ENCODE assay signal across 11 cellular contexts in the genomic region with DNA sequence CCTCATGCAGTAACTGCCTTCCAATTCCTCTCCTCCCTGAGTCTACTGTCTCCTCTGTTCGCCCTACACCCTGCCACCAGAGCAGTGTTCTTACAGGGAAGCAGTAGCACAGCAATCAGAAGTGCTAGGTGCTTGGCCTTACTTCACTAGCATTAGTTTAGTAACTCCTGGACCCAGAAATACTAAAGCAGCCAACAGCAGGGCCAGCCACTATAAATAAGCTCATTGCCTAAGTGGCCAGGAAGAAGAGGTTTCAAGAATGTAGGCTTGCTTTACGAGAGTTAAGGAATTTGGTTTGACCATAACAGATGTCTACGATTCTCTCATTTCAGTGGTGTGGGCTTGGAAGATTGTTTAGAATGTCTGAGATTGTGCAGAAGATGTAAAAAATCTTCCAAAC.
DNase-seq lines count a peak whose midpoint lies in the region; ATAC-seq and TF ChIP-seq lines count a peak whose summit lies in the region.
"Had no signal": no experiment of that assay in that cellular context is flagged by ENCODE, and none has a peak within 500 bp of the region (broad histone marks: within the 10 kb centered on the region; RNA-seq: fewer than 3 reads in every experiment).

No MANE protein-coding gene starts in this region.

- H3K4me3 ChIP-seq in cardiac muscle cell: no peak overlapping the region
- H3K4me3 ChIP-seq in gastrocnemius medialis: no peak overlapping the region

- in situ Hi-C loops in gastrocnemius medialis (cut with MboI; ENCODE audit: low sequenced_read_pairs in 4 of 4): no loop called here

- H3K4me3 Mint-ChIP-seq in WTC11: no peak overlapping the region

- peaks cover 28% of the 10 kb centered on the region for H3K4me1 ChIP-seq in cardiac muscle cell (ENCODE audit: low read depth)
- peaks cover 2 to 15% of the 10 kb centered on the region in 2 donors for H3K4me1 ChIP-seq in gastrocnemius medialis

- H3K27me3 Mint-ChIP-seq in WTC11 (ENCODE audit: low read depth): no peaks in the 10 kb centered on the region

- no peaks in the 10 kb centered on the region for H3K27me3 ChIP-seq in cardiac muscle cell
- no peaks in the 10 kb centered on the region for H3K27me3 ChIP-seq in gastrocnemius medialis

- POLR2A ChIA-PET in WTC11 (lab: Charles Lee): no interaction called here

- no peaks in the 10 kb centered on the region for H3K36me3 Mint-ChIP-seq in WTC11

- CTCF ChIA-PET in WTC11 (lab: Charles Lee): interaction anchor here (0.5 kb wide), 1 partner anchor 130 kb away, joined by 3 read pairs; no protein-coding TSS in a partner anchor

- intact Hi-C loops in gastrocnemius medialis (cut with DNase I; ENCODE audit: low total_unique reads): loop anchor here (5.0 kb wide), 1 partner anchor 174 kb away; no protein-coding TSS in a partner anchor

- H3K9me3 ChIP-seq in cardiac muscle cell (ENCODE audit: low read depth) (no peaks in the 10 kb centered on the region), gastrocnemius medialis (no peaks in the 10 kb centered on the region)

- peak overlapping the region; percentile 47; the same call in 1 of the 2 replicates for H3K27ac Mint-ChIP-seq in WTC11
- H3K27ac Mint-ChIP-seq: activated T-helper 2 cell treated with anti-CD3 and anti-CD28 coated beads, Interferon-gamma antibody, Interleukin-2, Interleukin-4, amounts not matched to agents 10 μg/mL and 5 μg/mL and 100 μg/mL, durations not matched to agents 14 hours and 24 hours and 36 hours had no signal

- H3K36me3 ChIP-seq in cardiac muscle cell (no peaks in the 10 kb centered on the region), gastrocnemius medialis (peaks cover 0 to 68% of the 10 kb centered on the region in 2 donors)

- TF ChIP-seq CTCF in WTC11 (IDR thresholded peaks at IDR 0.05): no peak
- no peak for TF ChIP-seq CTCF in cardiac muscle cell (IDR thresholded peaks at IDR 0.05; ENCODE audit: low read depth, low read length)
- no peak for TF ChIP-seq CTCF in gastrocnemius medialis (IDR thresholded peaks at IDR 0.05 in 4 of 5, conservative IDR thresholded peaks at IDR 0.05 in 1 of 5)

- peak; percentile 89 for DNase-seq in EL
- DNase-seq in WTC11 (ENCODE audit: low spot score): no peak
- peak; percentile 36 to 86 for DNase-seq in cardiac muscle cell (ENCODE audit: low read depth in 1 of 2, low spot score in 1 of 2)
- DNase-seq in gastrocnemius medialis: peak in 1 of 2 donors; percentile 24
- DNase-seq in GM19240 (ENCODE audit: insufficient read length, low spot score): no peak
- DNase-seq: SHP77 had no signal

- TF ChIP-seq POLR2A in gastrocnemius medialis (IDR thresholded peaks at IDR 0.05): no peak

- peak overlapping the region; percentile 6 for H3K27ac ChIP-seq in cardiac muscle cell
- no peak overlapping the region for H3K27ac ChIP-seq in gastrocnemius medialis

- no peak for ATAC-seq in WTC11
- ATAC-seq in gastrocnemius medialis: peak; percentile 58 to 77
- ATAC-seq in HG03159 (IDR thresholded peaks at IDR 0.05; ENCODE audit: unreplicated experiment): no peak
- ATAC-seq in GM18517 (IDR thresholded peaks at IDR 0.05; ENCODE audit: unreplicated experiment): no peak
- no peak for ATAC-seq in HG03469 (IDR thresholded peaks at IDR 0.05; ENCODE audit: unreplicated experiment)
- ATAC-seq: activated CD4-positive, CD25-positive, alpha-beta regulatory T cell treated with anti-CD3 and anti-CD28 coated beads, Interleukin-2, amount 50 U/mL, for 24 hours had no signal

- H3K9me3 Mint-ChIP-seq in WTC11: no peaks in the 10 kb centered on the region
- H3K9me3 Mint-ChIP-seq: activated T-helper 2 cell treated with anti-CD3 and anti-CD28 coated beads, Interferon-gamma antibody, Interleukin-2, Interleukin-4, amounts not matched to agents 10 μg/mL and 5 μg/mL and 100 μg/mL, durations not matched to agents 14 hours and 24 hours and 36 hours had no signal

- peaks cover 7% of the 10 kb centered on the region for H3K4me1 Mint-ChIP-seq in WTC11

TF ChIP-seq in WTC11, 78 proteins besides CTCF, POLR2A, EP300 and RAD21 (continues in another document):
- TF ChIP-seq ATF1 (CRISPR knock-in tag; IDR thresholded peaks at IDR 0.05) (no peak), ETV6 (CRISPR knock-in tag; IDR thresholded peaks at IDR 0.05) (no peak), FOXP1 (CRISPR knock-in tag; IDR thresholded peaks at IDR 0.05; ENCODE audit: borderline replicate concordance) (no peak), SMAD3 (CRISPR knock-in tag; IDR thresholded peaks at IDR 0.05; ENCODE audit: borderline replicate concordance) (no peak), CDX4 (CRISPR knock-in tag; IDR thresholded peaks at IDR 0.05; ENCODE audit: borderline replicate concordance) (no peak), ZNF671 (CRISPR knock-in tag; IDR thresholded peaks at IDR 0.05) (no peak), ZNF219 (CRISPR knock-in tag; IDR thresholded peaks at IDR 0.05; ENCODE audit: borderline replicate concordance) (no peak), ZNF416 (CRISPR knock-in tag; IDR thresholded peaks at IDR 0.05) (no peak)
- TF ChIP-seq, protein P1, sequence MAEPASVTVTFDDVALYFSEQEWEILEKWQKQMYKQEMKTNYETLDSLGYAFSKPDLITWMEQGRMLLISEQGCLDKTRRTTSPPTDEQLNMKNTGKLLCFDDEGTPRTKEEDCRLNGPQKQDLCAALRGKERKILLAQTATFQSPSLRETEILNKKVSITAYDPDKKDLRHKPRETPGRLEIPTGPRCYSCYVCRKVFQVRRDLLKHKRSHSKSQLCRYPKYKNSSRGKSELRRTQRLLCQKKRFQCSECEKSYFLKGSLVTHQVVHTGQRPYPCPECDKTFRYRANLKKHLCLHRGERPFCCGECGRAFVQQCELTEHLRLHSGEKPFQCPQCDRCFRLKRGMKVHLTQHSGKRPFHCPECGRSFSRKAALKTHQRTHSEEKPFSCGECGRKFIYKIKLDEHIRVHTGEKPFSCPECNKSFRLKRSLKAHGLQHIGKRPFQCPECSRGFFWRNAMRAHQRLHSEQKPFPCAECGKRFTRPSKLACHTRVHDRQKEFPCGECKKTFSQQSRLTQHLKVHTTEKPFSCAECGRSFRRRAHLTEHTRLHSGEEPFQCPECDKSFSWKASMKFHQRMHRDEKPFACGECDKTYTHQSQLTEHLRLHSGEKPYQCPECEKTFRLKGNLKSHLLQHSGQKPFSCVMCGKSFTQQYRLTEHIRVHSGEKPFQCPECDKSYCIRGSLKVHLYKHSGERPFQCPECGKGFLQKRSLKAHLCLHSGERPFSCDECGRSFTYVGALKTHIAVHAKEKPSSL (CRISPR knock-in tag; conservative IDR thresholded peaks at IDR 0.05): no peak
- TF ChIP-seq, protein P2, sequence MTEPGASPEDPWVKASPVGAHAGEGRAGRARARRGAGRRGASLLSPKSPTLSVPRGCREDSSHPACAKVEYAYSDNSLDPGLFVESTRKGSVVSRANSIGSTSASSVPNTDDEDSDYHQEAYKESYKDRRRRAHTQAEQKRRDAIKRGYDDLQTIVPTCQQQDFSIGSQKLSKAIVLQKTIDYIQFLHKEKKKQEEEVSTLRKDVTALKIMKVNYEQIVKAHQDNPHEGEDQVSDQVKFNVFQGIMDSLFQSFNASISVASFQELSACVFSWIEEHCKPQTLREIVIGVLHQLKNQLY (CRISPR knock-in tag; IDR thresholded peaks at IDR 0.05): no peak
- TF ChIP-seq, protein P3, sequence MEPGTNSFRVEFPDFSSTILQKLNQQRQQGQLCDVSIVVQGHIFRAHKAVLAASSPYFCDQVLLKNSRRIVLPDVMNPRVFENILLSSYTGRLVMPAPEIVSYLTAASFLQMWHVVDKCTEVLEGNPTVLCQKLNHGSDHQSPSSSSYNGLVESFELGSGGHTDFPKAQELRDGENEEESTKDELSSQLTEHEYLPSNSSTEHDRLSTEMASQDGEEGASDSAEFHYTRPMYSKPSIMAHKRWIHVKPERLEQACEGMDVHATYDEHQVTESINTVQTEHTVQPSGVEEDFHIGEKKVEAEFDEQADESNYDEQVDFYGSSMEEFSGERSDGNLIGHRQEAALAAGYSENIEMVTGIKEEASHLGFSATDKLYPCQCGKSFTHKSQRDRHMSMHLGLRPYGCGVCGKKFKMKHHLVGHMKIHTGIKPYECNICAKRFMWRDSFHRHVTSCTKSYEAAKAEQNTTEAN (CRISPR knock-in tag; IDR thresholded peaks at IDR 0.05): no peak
- TF ChIP-seq, protein P4, sequence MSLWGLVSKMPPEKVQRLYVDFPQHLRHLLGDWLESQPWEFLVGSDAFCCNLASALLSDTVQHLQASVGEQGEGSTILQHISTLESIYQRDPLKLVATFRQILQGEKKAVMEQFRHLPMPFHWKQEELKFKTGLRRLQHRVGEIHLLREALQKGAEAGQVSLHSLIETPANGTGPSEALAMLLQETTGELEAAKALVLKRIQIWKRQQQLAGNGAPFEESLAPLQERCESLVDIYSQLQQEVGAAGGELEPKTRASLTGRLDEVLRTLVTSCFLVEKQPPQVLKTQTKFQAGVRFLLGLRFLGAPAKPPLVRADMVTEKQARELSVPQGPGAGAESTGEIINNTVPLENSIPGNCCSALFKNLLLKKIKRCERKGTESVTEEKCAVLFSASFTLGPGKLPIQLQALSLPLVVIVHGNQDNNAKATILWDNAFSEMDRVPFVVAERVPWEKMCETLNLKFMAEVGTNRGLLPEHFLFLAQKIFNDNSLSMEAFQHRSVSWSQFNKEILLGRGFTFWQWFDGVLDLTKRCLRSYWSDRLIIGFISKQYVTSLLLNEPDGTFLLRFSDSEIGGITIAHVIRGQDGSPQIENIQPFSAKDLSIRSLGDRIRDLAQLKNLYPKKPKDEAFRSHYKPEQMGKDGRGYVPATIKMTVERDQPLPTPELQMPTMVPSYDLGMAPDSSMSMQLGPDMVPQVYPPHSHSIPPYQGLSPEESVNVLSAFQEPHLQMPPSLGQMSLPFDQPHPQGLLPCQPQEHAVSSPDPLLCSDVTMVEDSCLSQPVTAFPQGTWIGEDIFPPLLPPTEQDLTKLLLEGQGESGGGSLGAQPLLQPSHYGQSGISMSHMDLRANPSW (CRISPR knock-in tag; conservative IDR thresholded peaks at IDR 0.05; ENCODE audit: low read depth): no peak

Comparison
In these comparisons a context has a peak if more than half of its experiments do, and no peak if none do; other contexts are left out.
1. DNase-seq: peak in EL (single experiment) and cardiac muscle cell (2 of 2); none in WTC11 (single experiment) and GM19240 (single experiment).
2. ATAC-seq: peak in gastrocnemius medialis (2 of 2); none in WTC11 (single experiment), HG03159 (single experiment), GM18517 (single experiment) and HG03469 (single experiment).